ENCODE assay signal across 1 cellular context in the genomic region with DNA sequence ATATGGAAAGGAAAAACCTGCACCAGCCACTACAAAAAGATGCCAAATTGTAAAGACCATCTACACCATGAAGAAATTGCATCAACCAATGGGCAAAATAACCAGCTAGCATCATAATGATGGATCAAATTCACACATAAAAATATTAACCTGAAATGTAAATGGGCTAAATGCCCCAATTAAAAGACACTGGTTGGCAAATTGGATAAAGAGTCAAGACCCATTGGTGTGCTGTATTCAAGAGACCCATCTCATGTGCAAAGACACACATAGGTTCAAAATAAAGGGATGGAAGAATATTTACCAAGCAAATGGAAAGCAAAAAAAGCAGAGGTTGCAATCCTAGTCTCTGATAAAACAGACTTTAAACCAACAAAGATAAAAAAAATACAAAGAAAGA.
TF ChIP-seq lines count a peak whose summit lies in the region.
"Not testable (repeated sequence)": the region's sequence is repeated elsewhere in the genome, so short reads cannot be mapped to it uniquely, and the experiment has no call there.

No MANE protein-coding gene starts in this region.

- not testable (repeated sequence) for H3K36me3 ChIP-seq in HEK293 (ENCODE audit: control insufficient read depth in 2 of 2, insufficient read depth in 1 of 2, low read length in 2 of 2)

- CTCF ChIA-PET in HEK293 (lab: Yijun Ruan, JAX), result interaction anchor here (0.7 kb wide), 1 partner anchor 1068 kb away, joined by 3 read pairs; no protein-coding TSS in a partner anchor

- not testable (repeated sequence) for H3K4me3 ChIP-seq in HEK293 (ENCODE audit: low read depth, low read length)

- not testable (repeated sequence) for H3K4me1 ChIP-seq in HEK293 (ENCODE audit: control insufficient read depth, insufficient read depth, low read length)

- H3K27ac ChIP-seq in HEK293 (ENCODE audit: extremely low read depth, low read depth, low read length), result not testable (repeated sequence)

- POLR2A ChIA-PET in HEK293 (lab: Yijun Ruan, JAX), result not testable (repeated sequence)

- TF ChIP-seq CTCF in HEK293 (tag by site-specific recombination; IDR thresholded peaks at IDR 0.05), result not testable (repeated sequence)

- not testable (repeated sequence) for H3K9me3 ChIP-seq in HEK293 (ENCODE audit: control insufficient read depth, insufficient read depth, low read depth, low read length)

TF ChIP-seq in HEK293, 187 proteins besides CTCF, POLR2A, EP300 and RAD21:
- TF ChIP-seq SETDB1 (IDR thresholded peaks at IDR 0.05; ENCODE audit: insufficient read length, low read length) (peak; percentile 26), ZNF529 (tag by site-specific recombination; IDR thresholded peaks at IDR 0.05; ENCODE audit: insufficient replicate concordance) (peak; percentile 91)
